In the genomic region with DNA sequence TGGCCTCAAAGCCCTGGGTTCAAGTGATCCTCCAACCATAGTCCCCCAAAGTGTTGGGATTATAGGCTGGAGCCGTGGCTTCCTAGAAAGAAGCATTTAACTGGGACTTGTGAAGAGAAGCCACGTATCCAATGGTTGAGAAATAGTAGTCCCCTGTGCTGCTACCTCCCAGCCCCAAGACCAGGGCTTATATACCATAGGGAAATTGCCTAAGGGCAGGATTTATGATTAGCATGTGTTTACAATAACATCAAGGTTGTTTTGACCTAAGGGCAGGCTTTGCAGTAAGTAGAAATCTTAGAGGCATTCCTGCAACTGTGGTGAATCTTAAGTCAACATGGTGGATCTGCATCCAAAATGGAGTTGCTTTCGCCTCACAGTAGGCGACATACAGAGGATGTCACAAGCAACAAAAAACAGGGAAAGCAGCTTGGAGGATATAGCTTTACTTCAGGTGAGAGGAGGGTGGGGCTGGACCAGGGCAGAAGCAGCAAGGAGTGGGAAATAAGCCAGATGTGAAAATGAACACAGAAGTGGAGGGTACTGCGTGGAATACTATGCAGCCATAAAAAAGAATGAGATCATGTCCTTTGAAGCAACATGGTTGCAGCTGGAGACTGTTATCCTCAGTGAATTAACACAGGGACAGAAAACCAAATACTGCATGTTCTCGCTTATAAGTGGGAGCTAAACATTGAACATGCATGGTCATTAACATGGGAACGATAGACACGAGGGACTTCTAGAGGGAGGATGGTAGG, we compare ENCODE assay signal across 15 cellular contexts. TPM values are rescaled to one million over a fixed set of nuclear protein-coding genes. Genes with fewer than 3 reads are reported as not detected.
DNase-seq lines count a peak whose midpoint lies in the region; ATAC-seq, FAIRE-seq and TF ChIP-seq lines count a peak whose summit lies in the region.
"Had no signal": no experiment of that assay in that cellular context is flagged by ENCODE, and none has a peak within 500 bp of the region (broad histone marks: within the 10 kb centered on the region; RNA-seq: fewer than 3 reads in every experiment).

No MANE protein-coding gene starts in this region.

- no peaks in the 10 kb centered on the region for H3K27me3 Mint-ChIP-seq in astrocyte (ENCODE audit: low read depth, unreplicated experiment)

- H3K9ac ChIP-seq in astrocyte (ENCODE audit: low read length) (no peak overlapping the region), mesendoderm (ENCODE audit: low read length) (no peak overlapping the region)

- H3K23ac ChIP-seq in mesendoderm (ENCODE audit: low read length): no peak overlapping the region

- no peak overlapping the region for H3K56ac ChIP-seq in mesendoderm (ENCODE audit: low read length)

- peak overlapping the region; percentile 40 for H3K4me2 ChIP-seq in astrocyte (ENCODE audit: low read length)
- H3K4me2 ChIP-seq in mesendoderm (ENCODE audit: low read length): no peak overlapping the region

- no peak overlapping the region for H2BK120ac ChIP-seq in mesendoderm (ENCODE audit: low read depth, low read length)

- peaks cover 27% of the 10 kb centered on the region for H3K4me1 Mint-ChIP-seq in astrocyte (ENCODE audit: low read depth, unreplicated experiment)

- H3K4me3 ChIP-seq in right cardiac atrium (ENCODE audit: low read length): no peak overlapping the region
- H3K4me3 ChIP-seq in astrocyte (ENCODE audit: insufficient read depth, low read depth, low read length): no peak overlapping the region
- H3K4me3 ChIP-seq in mesendoderm (ENCODE audit: low read length): no peak overlapping the region
- no peak overlapping the region for H3K4me3 ChIP-seq in upper lobe of right lung

- ATAC-seq in right cardiac atrium: no peak
- ATAC-seq in left cardiac atrium: no peak
- no peak for ATAC-seq in upper lobe of right lung
- ATAC-seq in GM18511 (IDR thresholded peaks at IDR 0.05; ENCODE audit: unreplicated experiment): no peak
- ATAC-seq: activated T-helper 17 cell treated with anti-CD3 and anti-CD28 coated beads, Interleukin-2, amount 50 U/mL, for 72 hours had no signal

- no peak for FAIRE-seq in astrocyte (lab: Jason Lieb, UNC)
- FAIRE-seq: bronchial epithelial cell, endometrium had no signal

- H3K27ac ChIP-seq in right cardiac atrium (ENCODE audit: low read length): peak overlapping the region; percentile 17
- peak overlapping the region; percentile 57 for H3K27ac ChIP-seq in astrocyte (ENCODE audit: low read depth, low read length)
- H3K27ac ChIP-seq in mesendoderm (ENCODE audit: low read depth, low read length): no peak overlapping the region
- peak overlapping the region; percentile 31 for H3K27ac ChIP-seq in upper lobe of right lung

- peaks cover 4% of the 10 kb centered on the region for H3K36me3 Mint-ChIP-seq in astrocyte (ENCODE audit: low read depth, unreplicated experiment)

- H3K9me3 Mint-ChIP-seq in astrocyte (ENCODE audit: unreplicated experiment): peaks cover 7% of the 10 kb centered on the region
- H3K9me3 Mint-ChIP-seq: activated T-helper 17 cell treated with anti-CD3 and anti-CD28 coated beads, Interleukin-2, amount 50 U/mL, for 72 hours had no signal

- H2BK15ac ChIP-seq in mesendoderm (replicated peaks; ENCODE audit: low read depth): no peak overlapping the region

- no peak overlapping the region for H3K18ac ChIP-seq in mesendoderm (ENCODE audit: low read length)

- CTCF ChIA-PET in HEK293T (lab: Yijun Ruan, JAX): no interaction called here

- no peak overlapping the region for H4K5ac ChIP-seq in mesendoderm (ENCODE audit: low read length)

- peaks cover 6% of the 10 kb centered on the region for H3K4me1 ChIP-seq in right cardiac atrium (ENCODE audit: control insufficient read depth, insufficient read depth, low read length)
- H3K4me1 ChIP-seq in astrocyte (ENCODE audit: insufficient read depth, low read length): peaks cover 15% of the 10 kb centered on the region
- H3K4me1 ChIP-seq in mesendoderm (ENCODE audit: control insufficient read depth, low read depth, low read length): no peaks in the 10 kb centered on the region
- peaks cover 15% of the 10 kb centered on the region for H3K4me1 ChIP-seq in upper lobe of right lung

- H3K4ac ChIP-seq in mesendoderm (ENCODE audit: low read depth, low read length): no peak overlapping the region

- H3K79me1 ChIP-seq in mesendoderm (ENCODE audit: low read length): no peaks in the 10 kb centered on the region

- no peak overlapping the region for H3K27ac Mint-ChIP-seq in astrocyte (ENCODE audit: unreplicated experiment)
- H3K27ac Mint-ChIP-seq: activated T-helper 17 cell treated with anti-CD3 and anti-CD28 coated beads, Interleukin-2, amount 50 U/mL, for 72 hours had no signal

- H3K36me3 ChIP-seq in astrocyte (ENCODE audit: insufficient read depth, low read length) (no peaks in the 10 kb centered on the region), mesendoderm (ENCODE audit: control insufficient read depth, insufficient read depth, low read length) (no peaks in the 10 kb centered on the region), upper lobe of right lung (no peaks in the 10 kb centered on the region)

- no peak overlapping the region for H2BK5ac ChIP-seq in mesendoderm (ENCODE audit: low read length)

- intact Hi-C loops in right cardiac atrium (cut with DNase I): no loop called here
- intact Hi-C loops in left cardiac atrium (cut with DNase I): no loop called here
- intact Hi-C loops in upper lobe of right lung (cut with DNase I): no loop called here

- no peaks in the 10 kb centered on the region for H3K79me2 ChIP-seq in astrocyte (ENCODE audit: insufficient read depth, low read length)
- no peaks in the 10 kb centered on the region for H3K79me2 ChIP-seq in mesendoderm (ENCODE audit: control insufficient read depth, insufficient read depth, low read length)

- H3K9me3 ChIP-seq in right cardiac atrium (ENCODE audit: control insufficient read depth, low read length) (no peaks in the 10 kb centered on the region), astrocyte (ENCODE audit: insufficient read depth, low read depth, low read length) (no peaks in the 10 kb centered on the region), upper lobe of right lung (no peaks in the 10 kb centered on the region)

- H2AK5ac ChIP-seq in mesendoderm (ENCODE audit: low read length): no peak overlapping the region

- H3K27me3 ChIP-seq in right cardiac atrium (ENCODE audit: control insufficient read depth, insufficient read depth): no peaks in the 10 kb centered on the region
- H3K27me3 ChIP-seq in astrocyte (ENCODE audit: insufficient read depth, low read length): no peaks in the 10 kb centered on the region
- H3K27me3 ChIP-seq in mesendoderm (ENCODE audit: insufficient read depth, low read length, poor library complexity): no peaks in the 10 kb centered on the region
- H3K27me3 ChIP-seq in upper lobe of right lung: no peaks in the 10 kb centered on the region

- POLR2A ChIA-PET in HEK293T (lab: Yijun Ruan, JAX): no interaction called here

- H3K4me3 Mint-ChIP-seq in astrocyte (ENCODE audit: unreplicated experiment): no peak overlapping the region
- H3K4me3 Mint-ChIP-seq: activated T-helper 17 cell treated with anti-CD3 and anti-CD28 coated beads, Interleukin-2, amount 50 U/mL, for 72 hours had no signal

- H4K20me1 ChIP-seq in astrocyte (ENCODE audit: insufficient read depth, low read length): no peaks in the 10 kb centered on the region

- DNase-seq in right cardiac atrium (no peak), left cardiac atrium (no peak), astrocyte (ENCODE audit: low read depth) (no peak), mesendoderm (peak; percentile 29), upper lobe of right lung (no peak), NCI-H524 (lab: John Stamatoyannopoulos, UW) (no peak), HEK293T (ENCODE audit: extremely low spot score) (no peak)
- DNase-seq: DMS79 treated with DMSO at 0.1 percent for 48 hours, midbrain, NCI-H446 treated with DMSO at 0.1 percent for 48 hours, posterior cingulate gyrus had no signal

- H4K8ac ChIP-seq in mesendoderm (ENCODE audit: low read depth, low read length): no peak overlapping the region

- no peak overlapping the region for H2AFZ ChIP-seq in astrocyte (ENCODE audit: low read depth, low read length)

- no peak for TF ChIP-seq CTCF in astrocyte (IDR thresholded peaks at IDR 0.05; ENCODE audit: insufficient read depth, low read depth, low read length)
- no peak for TF ChIP-seq CTCF in upper lobe of right lung (IDR thresholded peaks at IDR 0.05)

- 94% methylated on average over 8 of the region's 8 CpGs for WGBS in right cardiac atrium
- no CpG with 5 or more reads among the region's 8 CpGs for WGBS in mesendoderm (ENCODE audit: extremely low coverage, insufficient coverage, low lambda C conversion rate)

TF ChIP-seq in HEK293T, 16 proteins besides CTCF, POLR2A, EP300 and RAD21:
- TF ChIP-seq NFRKB (IDR thresholded peaks at IDR 0.05): no peak
- no peak for TF ChIP-seq FOXK2 (IDR thresholded peaks at IDR 0.05)
- no peak for TF ChIP-seq ARNT (IDR thresholded peaks at IDR 0.05)
- no peak for TF ChIP-seq FOXA1 (IDR thresholded peaks at IDR 0.05)
- TF ChIP-seq LEF1 (IDR thresholded peaks at IDR 0.05; ENCODE audit: borderline replicate concordance): no peak
- TF ChIP-seq, protein P1, sequence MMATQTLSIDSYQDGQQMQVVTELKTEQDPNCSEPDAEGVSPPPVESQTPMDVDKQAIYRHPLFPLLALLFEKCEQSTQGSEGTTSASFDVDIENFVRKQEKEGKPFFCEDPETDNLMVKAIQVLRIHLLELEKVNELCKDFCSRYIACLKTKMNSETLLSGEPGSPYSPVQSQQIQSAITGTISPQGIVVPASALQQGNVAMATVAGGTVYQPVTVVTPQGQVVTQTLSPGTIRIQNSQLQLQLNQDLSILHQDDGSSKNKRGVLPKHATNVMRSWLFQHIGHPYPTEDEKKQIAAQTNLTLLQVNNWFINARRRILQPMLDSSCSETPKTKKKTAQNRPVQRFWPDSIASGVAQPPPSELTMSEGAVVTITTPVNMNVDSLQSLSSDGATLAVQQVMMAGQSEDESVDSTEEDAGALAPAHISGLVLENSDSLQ (IDR thresholded peaks at IDR 0.05): no peak
- no peak for TF ChIP-seq ELF4 (IDR thresholded peaks at IDR 0.05)
- no peak for TF ChIP-seq SP1 (IDR thresholded peaks at IDR 0.05)
- no peak for TF ChIP-seq FOXM1 (IDR thresholded peaks at IDR 0.05; ENCODE audit: borderline replicate concordance)
- no peak for TF ChIP-seq L3MBTL2 (conservative IDR thresholded peaks at IDR 0.05)
- no peak for TF ChIP-seq HDGF (IDR thresholded peaks at IDR 0.05; ENCODE audit: borderline replicate concordance)
- TF ChIP-seq SUZ12 (IDR thresholded peaks at IDR 0.05): no peak
TF ChIP-seq in HEK293T: peak in this region for 0.

RNA-seq across cellular contexts. Expression of a gene that starts 18.7 kb away (rescaled TPM):
- total RNA-seq in right cardiac atrium (10 to 100 TPM; 27.3 to 36.8 (median 29.3) TPM), left cardiac atrium (10 to 100 TPM; 31.5 to 32.6 TPM), astrocyte (12.1 and 13.9 TPM in 2 replicates), upper lobe of right lung (49.2 TPM)
- polyA plus RNA-seq in right cardiac atrium: 40.1 TPM
- polyA plus RNA-seq in mesendoderm (2013, experiment 1 of 2): 28.5 TPM
- 28.2 TPM for polyA plus RNA-seq in mesendoderm (2013, experiment 2 of 2)

RNA-seq across cellular contexts. Expression of a gene that starts 26.5 kb away (rescaled TPM):
- total RNA-seq in right cardiac atrium: 10 to 100 TPM; 19.9 to 51.0 (median 25.7) TPM
- 12.3 TPM for polyA plus RNA-seq in right cardiac atrium
- total RNA-seq in left cardiac atrium: 10 to 100 TPM; 19.8 to 56.8 TPM
- total RNA-seq in astrocyte: 17.5 and 17.6 TPM in 2 replicates
- 20.4 TPM for polyA plus RNA-seq in mesendoderm (2013, experiment 1 of 2)
- 19.9 TPM for polyA plus RNA-seq in mesendoderm (2013, experiment 2 of 2)
- total RNA-seq in upper lobe of right lung: 153 TPM
